ENCODE assay signal across 8 cellular contexts in genomic region chr16:29160171-29160570, GRCh38.
DNase-seq lines count a peak whose midpoint lies in the region; ATAC-seq and TF ChIP-seq lines count a peak whose summit lies in the region.
"Not testable (repeated sequence)": the region's sequence is repeated elsewhere in the genome, so short reads cannot be mapped to it uniquely, and the experiment has no call there.

No MANE protein-coding gene starts in this region.

- H3K4me1 ChIP-seq in IMR-90 (ENCODE audit: control insufficient read depth, insufficient read depth, low read length), result peaks cover 18% of the 10 kb centered on the region

- H2BK120ac ChIP-seq in IMR-90 (ENCODE audit: low read depth, low read length), result peak overlapping the region; percentile 40; the same call in 1 of the 2 replicates

- not testable (repeated sequence) for H3K4me2 ChIP-seq in IMR-90 (ENCODE audit: low read depth, low read length)

- POLR2A ChIA-PET in CD4-positive, alpha-beta T cell (lab: Charles Lee); IMR-90 (lab: Charles Lee; ENCODE audit: unreplicated experiment); activated naive CD8-positive, alpha-beta T cell treated with anti-CD3 and anti-CD28 coated beads, Interleukin-2, amount 10 ng/mL, durations not matched to agents 7 days and 5 days (lab: Charles Lee): not testable (repeated sequence)

- H3K4me3 Mint-ChIP-seq in CD4-positive, alpha-beta T cell; activated naive CD8-positive, alpha-beta T cell treated with anti-CD3 and anti-CD28 coated beads, Interleukin-2, amount 10 ng/mL, durations not matched to agents 7 days and 5 days; endothelial cell (ENCODE audit: unreplicated experiment); immature natural killer cell; osteocyte (ENCODE audit: unreplicated experiment); type B pancreatic cell: not testable (repeated sequence)
- peak overlapping the region in 1 of 3 experiments; percentile 28 for H3K4me3 Mint-ChIP-seq in nephron

- CTCF ChIA-PET in CD4-positive, alpha-beta T cell (lab: Charles Lee); IMR-90 (lab: Yijun Ruan, JAX): not testable (repeated sequence)

- peak overlapping the region; percentile 42; the same call in 1 of the 2 replicates for H2BK20ac ChIP-seq in IMR-90 (ENCODE audit: low read depth, low read length)

- not testable (repeated sequence) for H3K27me3 Mint-ChIP-seq in CD4-positive, alpha-beta T cell; activated naive CD8-positive, alpha-beta T cell treated with anti-CD3 and anti-CD28 coated beads, Interleukin-2, amount 10 ng/mL, durations not matched to agents 7 days and 5 days; immature natural killer cell (ENCODE audit: low read depth in 3 of 3); nephron (ENCODE audit: low read depth); osteocyte (ENCODE audit: unreplicated experiment); type B pancreatic cell
- H3K27me3 Mint-ChIP-seq in endothelial cell (ENCODE audit: unreplicated experiment), result peaks cover 11% of the 10 kb centered on the region

- not testable (repeated sequence) for H3K36me3 ChIP-seq in IMR-90 (ENCODE audit: control insufficient read depth, insufficient read depth, low read length)

- H3K9me3 Mint-ChIP-seq in CD4-positive, alpha-beta T cell; activated naive CD8-positive, alpha-beta T cell treated with anti-CD3 and anti-CD28 coated beads, Interleukin-2, amount 10 ng/mL, durations not matched to agents 7 days and 5 days; endothelial cell (ENCODE audit: unreplicated experiment); immature natural killer cell; nephron; osteocyte (ENCODE audit: unreplicated experiment); type B pancreatic cell: not testable (repeated sequence)

- peak overlapping the region; percentile 90 for H2AK5ac ChIP-seq in IMR-90 (ENCODE audit: low read depth, low read length)

- not testable (repeated sequence) for H3K23ac ChIP-seq in IMR-90 (ENCODE audit: low read depth, low read length)

- H3K79me1 ChIP-seq in IMR-90 (ENCODE audit: low read depth in 1 of 2, low read length in 2 of 2), result not testable (repeated sequence)

- in situ Hi-C loops in IMR-90 (cut with MboI; ENCODE audit: low sequenced_read_pairs), result not testable (repeated sequence)

- not testable (repeated sequence) for BruUV-seq in IMR-90 (replicated peaks; lab: Mats Ljungman, UMichigan)

- TF ChIP-seq POLR2A in IMR-90 (IDR thresholded peaks at IDR 0.05; ENCODE audit: low read depth, low read length), result not testable (repeated sequence)

- H3K27ac ChIP-seq in CD4-positive, alpha-beta T cell (ENCODE audit: low read depth, low read length), result not testable (repeated sequence)
- peak overlapping the region; percentile 92; the same call in 1 of the 2 replicates for H3K27ac ChIP-seq in IMR-90 (ENCODE audit: insufficient read depth, low read length)

- not testable (repeated sequence) for ATAC-seq in CD4-positive, alpha-beta T cell (ENCODE audit: poor library complexity); IMR-90 (ENCODE audit: low read depth); activated naive CD8-positive, alpha-beta T cell treated with anti-CD3 and anti-CD28 coated beads, Interleukin-2, amount 10 ng/mL, durations not matched to agents 7 days and 5 days (ENCODE audit: low read depth)

- not testable (repeated sequence) for H3K14ac ChIP-seq in IMR-90 (replicated peaks; ENCODE audit: low read depth, low read length)

- TF ChIP-seq CTCF in CD4-positive, alpha-beta T cell (IDR thresholded peaks at IDR 0.05); IMR-90 (conservative IDR thresholded peaks at IDR 0.05; ENCODE audit: low read depth, low read length); endothelial cell (IDR thresholded peaks at IDR 0.05; ENCODE audit: unreplicated experiment); nephron (IDR thresholded peaks at IDR 0.05; ENCODE audit: unreplicated experiment in 3 of 3); osteocyte (IDR thresholded peaks at IDR 0.05); type B pancreatic cell (conservative IDR thresholded peaks at IDR 0.05): not testable (repeated sequence)

- not testable (repeated sequence) for TF ChIP-seq RAD21 in IMR-90 (IDR thresholded peaks at IDR 0.05; ENCODE audit: low read length)

- H3K4me3 ChIP-seq in IMR-90 (ENCODE audit: insufficient read depth, low read depth, low read length), result not testable (repeated sequence)

- not testable (repeated sequence) for H3K9me3 ChIP-seq in CD4-positive, alpha-beta T cell (ENCODE audit: control insufficient read depth, low read length); IMR-90 (ENCODE audit: control insufficient read depth, insufficient read depth, low read length)

- 94% methylated on average over 25 of the region's 25 CpGs; no CpG with 5 or more reads in 1 of the 2 experiments for WGBS in IMR-90 (ENCODE audit: extremely low coverage in 2 of 2, insufficient read length in 1 of 2), 2 experiments

- H3K4me1 Mint-ChIP-seq in CD4-positive, alpha-beta T cell (ENCODE audit: low read depth), result peaks cover 29% of the 10 kb centered on the region
- H3K4me1 Mint-ChIP-seq in activated naive CD8-positive, alpha-beta T cell treated with anti-CD3 and anti-CD28 coated beads, Interleukin-2, amount 10 ng/mL, durations not matched to agents 7 days and 5 days, result not testable (repeated sequence)
- peaks cover 14% of the 10 kb centered on the region for H3K4me1 Mint-ChIP-seq in endothelial cell (ENCODE audit: unreplicated experiment)
- peaks cover 28 to 30% of the 10 kb centered on the region in 2 donors for H3K4me1 Mint-ChIP-seq in immature natural killer cell
- peaks cover 37% of the 10 kb centered on the region for H3K4me1 Mint-ChIP-seq in nephron
- peaks cover 39% of the 10 kb centered on the region for H3K4me1 Mint-ChIP-seq in osteocyte (ENCODE audit: unreplicated experiment)
- H3K4me1 Mint-ChIP-seq in type B pancreatic cell (ENCODE audit: unreplicated experiment), result peaks cover 23% of the 10 kb centered on the region

- not testable (repeated sequence) for DNase-seq in CD4-positive, alpha-beta T cell; IMR-90; activated naive CD8-positive, alpha-beta T cell treated with anti-CD3 and anti-CD28 coated beads, Interleukin-2, amount 10 ng/mL, durations not matched to agents 7 days and 5 days; endothelial cell (ENCODE audit: low spot score); immature natural killer cell; osteocyte (ENCODE audit: extremely low spot score, unreplicated experiment); type B pancreatic cell (ENCODE audit: extremely low spot score, unreplicated experiment)

- H4K20me1 ChIP-seq in IMR-90 (ENCODE audit: insufficient read depth, low read length), result not testable (repeated sequence)

- H2BK15ac ChIP-seq in IMR-90 (ENCODE audit: low read depth, low read length), result peak overlapping the region; percentile 95; the same call in 1 of the 3 replicates

- not testable (repeated sequence) for H3K9ac ChIP-seq in IMR-90 (ENCODE audit: low read depth, low read length)

- H3K9me1 ChIP-seq in IMR-90 (ENCODE audit: insufficient read depth, low read length), result not testable (repeated sequence)

- H2AFZ ChIP-seq in IMR-90 (replicated peaks; ENCODE audit: low read length, poor library complexity), result not testable (repeated sequence)

- dilution Hi-C loops in IMR-90 (cut with HindIII; ENCODE audit: low sequenced_read_pairs, unreplicated experiment), result not testable (repeated sequence)

- peak overlapping the region; percentile 43; the same call in 1 of the 2 replicates for H3K18ac ChIP-seq in IMR-90 (ENCODE audit: low read depth, low read length)

- H4K5ac ChIP-seq in IMR-90 (ENCODE audit: low read depth, low read length), result not testable (repeated sequence)

- H3K56ac ChIP-seq in IMR-90 (ENCODE audit: extremely low read depth, insufficient read depth, low read length), result not testable (repeated sequence)

- H3K27me3 ChIP-seq in CD4-positive, alpha-beta T cell (ENCODE audit: control insufficient read depth, insufficient read depth, low read length); IMR-90 (ENCODE audit: control insufficient read depth, insufficient read depth, low read length): not testable (repeated sequence)

- not testable (repeated sequence) for H2AK9ac ChIP-seq in IMR-90 (replicated peaks; ENCODE audit: low read depth, low read length, poor library complexity)

- H4K91ac ChIP-seq in IMR-90 (ENCODE audit: insufficient read depth, low read depth, low read length), result peak overlapping the region; percentile 47; the same call in 1 of the 2 replicates

- peak overlapping the region; percentile 50 for H2BK5ac ChIP-seq in IMR-90 (ENCODE audit: low read depth, low read length, poor library complexity, severe bottlenecking)

- H3K27ac Mint-ChIP-seq in CD4-positive, alpha-beta T cell, result peak overlapping the region; percentile 60
- H3K27ac Mint-ChIP-seq in activated naive CD8-positive, alpha-beta T cell treated with anti-CD3 and anti-CD28 coated beads, Interleukin-2, amount 10 ng/mL, durations not matched to agents 7 days and 5 days, result peak overlapping the region; percentile 44
- peak overlapping the region; percentile 15 for H3K27ac Mint-ChIP-seq in endothelial cell (ENCODE audit: unreplicated experiment)
- peak overlapping the region in 5 of 6 donors; percentile 13 to 92 (median 84) for H3K27ac Mint-ChIP-seq in immature natural killer cell
- H3K27ac Mint-ChIP-seq in nephron, result peak overlapping the region; percentile 28 to 90 (median 50)
- peak overlapping the region; percentile 70 for H3K27ac Mint-ChIP-seq in osteocyte (ENCODE audit: unreplicated experiment)
- H3K27ac Mint-ChIP-seq in type B pancreatic cell, result peak overlapping the region; percentile 44

- intact Hi-C loops in CD4-positive, alpha-beta T cell (cut with DNase I, micrococcal nuclease); IMR-90 (cut with micrococcal nuclease): not testable (repeated sequence)

- H3K36me3 Mint-ChIP-seq in CD4-positive, alpha-beta T cell (ENCODE audit: low read depth), result peaks cover 17% of the 10 kb centered on the region
- H3K36me3 Mint-ChIP-seq in activated naive CD8-positive, alpha-beta T cell treated with anti-CD3 and anti-CD28 coated beads, Interleukin-2, amount 10 ng/mL, durations not matched to agents 7 days and 5 days; endothelial cell (ENCODE audit: low read depth, unreplicated experiment); nephron (ENCODE audit: low read depth); osteocyte (ENCODE audit: unreplicated experiment); type B pancreatic cell: not testable (repeated sequence)
- H3K36me3 Mint-ChIP-seq in immature natural killer cell, result peaks cover 10 to 23% (median 13%) of the 10 kb centered on the region in 3 donors

- peak overlapping the region; percentile 25 to 34; a peak in 2 of 4 replicates for H4K8ac ChIP-seq in IMR-90 (ENCODE audit: low read depth in 2 of 2, low read length in 2 of 2)

- peak overlapping the region; percentile 77 for H3K4ac ChIP-seq in IMR-90 (ENCODE audit: low read depth, low read length)

Comparison
In these comparisons a context has a peak if more than half of its experiments do, and no peak if none do; other contexts are left out.
1. H3K27ac Mint-ChIP-seq: peak in every context shown above with its lines; median percentile 84 in immature natural killer cell; 70 in osteocyte; 60 in CD4-positive, alpha-beta T cell; 50 in nephron; 44 in activated naive CD8-positive, alpha-beta T cell treated with anti-CD3 and anti-CD28 coated beads, Interleukin-2, amount 10 ng/mL, durations not matched to agents 7 days and 5 days; 44 in type B pancreatic cell; 15 in endothelial cell.